ENCODE assay signal across 20 cellular contexts in genomic region chr2:88182721-88183120, GRCh38. TPM values are rescaled to one million over a fixed set of nuclear protein-coding genes. Genes with fewer than 3 reads are reported as not detected.
A peak's percentile ranks its signal among the peaks of the same experiment; 100 is the strongest.
DNase-seq lines count a peak whose midpoint lies in the region; ATAC-seq, FAIRE-seq and TF ChIP-seq lines count a peak whose summit lies in the region.
"Had no signal": no experiment of that assay in that cellular context is flagged by ENCODE, and none has a peak within 500 bp of the region (broad histone marks: within the 10 kb centered on the region; RNA-seq: fewer than 3 reads in every experiment).

No MANE protein-coding gene starts in this region.

- TF ChIP-seq EP300 in K562 (IDR thresholded peaks at IDR 0.05; ENCODE audit: low read length) = no peak

- no peak for ATAC-seq in K562
- ATAC-seq in HG02840 (IDR thresholded peaks at IDR 0.05; ENCODE audit: low FRiP score, unreplicated experiment) = no peak
- ATAC-seq: A549, HCT116 had no signal

- H3K79me2 ChIP-seq in mammary epithelial cell (ENCODE audit: insufficient read depth, low read length) = no peaks in the 10 kb centered on the region
- H3K79me2 ChIP-seq in KMS-11 (ENCODE audit: insufficient read depth, low read depth) = no peaks in the 10 kb centered on the region
- no peaks in the 10 kb centered on the region for H3K79me2 ChIP-seq in K562 (ENCODE audit: control insufficient read depth, insufficient read depth, low read length)

- POLR2A ChIA-PET in MCF 10A (lab: Yijun Ruan, JAX) = no interaction called here
- POLR2A ChIA-PET in K562 (lab: Yijun Ruan, JAX) = no interaction called here

- no peak overlapping the region for H3K4me3 Mint-ChIP-seq in MCF 10A (ENCODE audit: unreplicated experiment)
- H3K4me3 Mint-ChIP-seq: CD14-positive monocyte; CD4-positive, alpha-beta memory T cell; HFFc6 had no signal

- CTCF ChIA-PET in mammary epithelial cell (lab: Charles Lee; ENCODE audit: low non-redundant PET) (no interaction called here), MCF 10A (lab: Yijun Ruan, JAX) (interaction anchor here (0.9 to 2.5 kb wide), 4 partner anchors 9 to 273 kb away, joined by 3 to 13 read pairs (median 9); no protein-coding TSS in a partner anchor), K562 (lab: Yijun Ruan, JAX; ENCODE audit: low intra/inter-chr PET ratio) (no interaction called here)

- FAIRE-seq in K562 (lab: Jason Lieb, UNC) = no peak
- FAIRE-seq: A549 had no signal

- no peak overlapping the region for H3K4me2 ChIP-seq in mammary epithelial cell (ENCODE audit: insufficient read depth, low read depth, low read length)
- H3K4me2 ChIP-seq in KMS-11 = peak overlapping the region; percentile 45
- H3K4me2 ChIP-seq in K562 (ENCODE audit: insufficient read depth, low read length) = no peak overlapping the region
- H3K4me2 ChIP-seq: A549 had no signal

- H3K9me3 ChIP-seq in mammary epithelial cell (replicated peaks; ENCODE audit: insufficient read depth, low read length) (no peaks in the 10 kb centered on the region), K562 (replicated peaks; ENCODE audit: control insufficient read depth, insufficient read depth, low read depth, low read length) (no peaks in the 10 kb centered on the region)
- H3K9me3 ChIP-seq: A549 had no signal

- no peaks in the 10 kb centered on the region for H3K27me3 Mint-ChIP-seq in MCF 10A (ENCODE audit: insufficient read depth, unreplicated experiment)

- no TSS peak for BruUV-seq in mammary epithelial cell (replicated peaks; lab: Mats Ljungman, UMichigan)
- no TSS peak for BruUV-seq in MCF 10A (replicated peaks; lab: Mats Ljungman, UMichigan)
- no TSS peak for BruUV-seq in K562 (replicated peaks; lab: Mats Ljungman, UMichigan)

- dilution Hi-C loops in mammary epithelial cell (cut with HindIII; ENCODE audit: low sequenced_read_pairs) = no loop called here

- no peak overlapping the region for H3K9ac ChIP-seq in mammary epithelial cell (ENCODE audit: insufficient read depth, low read length)
- H3K9ac ChIP-seq in KMS-11 = no peak overlapping the region
- no peak overlapping the region for H3K9ac ChIP-seq in K562 (ENCODE audit: insufficient read depth in 1 of 2, low read depth in 2 of 2, low read length in 2 of 2)

- H2AFZ ChIP-seq in mammary epithelial cell (ENCODE audit: low read depth, low read length) = no peak overlapping the region
- no peak overlapping the region for H2AFZ ChIP-seq in KMS-11 (ENCODE audit: low read depth)
- no peak overlapping the region for H2AFZ ChIP-seq in K562 (ENCODE audit: low read depth, low read length)

- H3K9me3 Mint-ChIP-seq in MCF 10A (ENCODE audit: unreplicated experiment) = peaks cover 8% of the 10 kb centered on the region
- H3K9me3 Mint-ChIP-seq: HFFc6 had no signal

- no peak for TF ChIP-seq POLR2A in K562 (conservative IDR thresholded peaks at IDR 0.05)

- peaks cover 12% of the 10 kb centered on the region for H3K4me1 Mint-ChIP-seq in MCF 10A (ENCODE audit: insufficient read depth, unreplicated experiment)

- no peaks in the 10 kb centered on the region for H3K36me3 ChIP-seq in mammary epithelial cell (ENCODE audit: insufficient read depth, low read length)
- no peaks in the 10 kb centered on the region for H3K36me3 ChIP-seq in KMS-11 (ENCODE audit: insufficient read depth)
- H3K36me3 ChIP-seq in K562 (ENCODE audit: control insufficient read depth, insufficient read depth, low read length) = no peaks in the 10 kb centered on the region

- H3K9me1 ChIP-seq in K562 (ENCODE audit: control insufficient read depth, insufficient read depth, low read length) = no peaks in the 10 kb centered on the region

- in situ Hi-C loops in mammary epithelial cell (cut with MboI; ENCODE audit: low sequenced_read_pairs in 2 of 2) = loop anchor here (25.0 kb wide), 3 partner anchors 280 to 480 kb away; partner anchors contain the start of gene FOXI3 (in 1 of the 2)
- in situ Hi-C loops in K562 (cut with MboI) = loop anchor here (25.0 kb wide), 1 partner anchor 280 kb away; the partner anchor contains the start of gene FOXI3

- H3K27ac ChIP-seq in mammary epithelial cell (ENCODE audit: insufficient read depth, low read depth, low read length) = no peak overlapping the region
- H3K27ac ChIP-seq in KMS-11 = no peak overlapping the region
- H3K27ac ChIP-seq in K562 (ENCODE audit: extremely low read depth, low read depth, low read length) = no peak overlapping the region
- H3K27ac ChIP-seq: 22Rv1, A549 had no signal

- H4K20me1 ChIP-seq in mammary epithelial cell (ENCODE audit: insufficient read depth, low read length) (no peaks in the 10 kb centered on the region), KMS-11 (ENCODE audit: insufficient read depth) (no peaks in the 10 kb centered on the region), K562 (replicated peaks; ENCODE audit: control insufficient read depth, insufficient read depth, low read length) (peaks cover 6% of the 10 kb centered on the region)

- H3K4me3 ChIP-seq in mammary epithelial cell (replicated peaks in 1 of 3; ENCODE audit: insufficient read depth in 1 of 3, low read depth in 2 of 3, low read length in 3 of 3) (no peak overlapping the region), KMS-11 (IDR thresholded peaks at IDR 0.05; ENCODE audit: insufficient read depth, low read depth, low read length) (no peak overlapping the region), K562 (no peak overlapping the region)
- H3K4me3 ChIP-seq: A549 had no signal

- H3K4me1 ChIP-seq in mammary epithelial cell (ENCODE audit: insufficient read depth, low read length) (peaks cover 12% of the 10 kb centered on the region), KMS-11 (ENCODE audit: low read depth, poor library complexity, severe bottlenecking) (peaks cover 27% of the 10 kb centered on the region), K562 (replicated peaks in 1 of 2; ENCODE audit: control insufficient read depth in 2 of 2, insufficient read depth in 2 of 2, low read length in 2 of 2) (peaks cover 0 to 3% of the 10 kb centered on the region in 2 experiments; a peak in 1 of 5 replicates)
- H3K4me1 ChIP-seq: A549 had no signal

- DNase-seq in mammary epithelial cell (peak; percentile 16), MCF 10A (ENCODE audit: unreplicated experiment) (no peak), K562 (ENCODE audit: extremely low read depth in 1 of 4, low spot score in 3 of 4) (no peak), kidney tubule cell (ENCODE audit: low spot score) (peak; percentile 37), LoVo (ENCODE audit: low spot score) (no peak), posterior vena cava (ENCODE audit: low spot score) (no peak)
- DNase-seq: AML-193; CD4-positive, alpha-beta memory T cell; DMS79 treated with DMSO at 0.1 percent for 48 hours; GF-D8; GOT3; H7; HFFc6 had no signal

- no peak for TF ChIP-seq CTCF in mammary epithelial cell (conservative IDR thresholded peaks at IDR 0.05 in 1 of 2, IDR thresholded peaks at IDR 0.05 in 1 of 2; ENCODE audit: extremely low read depth in 1 of 2, insufficient read depth in 1 of 2, low read depth in 1 of 2, low read length in 2 of 2)
- no peak for TF ChIP-seq CTCF in MCF 10A (IDR thresholded peaks at IDR 0.05; ENCODE audit: unreplicated experiment)
- no peak for TF ChIP-seq CTCF in KMS-11 (conservative IDR thresholded peaks at IDR 0.05; ENCODE audit: low read depth, low read length)
- TF ChIP-seq CTCF in K562 (IDR thresholded peaks at IDR 0.05 in 2 of 3, conservative IDR thresholded peaks at IDR 0.05 in 1 of 3; ENCODE audit: insufficient read depth in 2 of 3, low read depth in 1 of 3, low read length in 3 of 3) = no peak

- TF ChIP-seq RAD21 in K562 (CRISPR knock-in tag; conservative IDR thresholded peaks at IDR 0.05 in 1 of 2, IDR thresholded peaks at IDR 0.05 in 1 of 2) = no peak

- no peaks in the 10 kb centered on the region for H3K27me3 ChIP-seq in mammary epithelial cell (ENCODE audit: insufficient read depth, low read length)
- no peaks in the 10 kb centered on the region for H3K27me3 ChIP-seq in KMS-11 (ENCODE audit: insufficient read depth, low read depth)
- H3K27me3 ChIP-seq in K562 (ENCODE audit: control insufficient read depth in 2 of 2, insufficient read depth in 2 of 2, low read length in 2 of 2) = peaks cover 5 to 53% of the 10 kb centered on the region in 2 experiments; a peak in 3 of 5 replicates

- H3K27ac Mint-ChIP-seq in MCF 10A (ENCODE audit: low read depth, unreplicated experiment) = no peak overlapping the region
- H3K27ac Mint-ChIP-seq: CD4-positive, alpha-beta memory T cell; HFFc6 had no signal

- intact Hi-C loops in mammary epithelial cell (cut with micrococcal nuclease) (no loop called here), MCF 10A (cut with micrococcal nuclease) (no loop called here), K562 (cut with micrococcal nuclease) (no loop called here), posterior vena cava (cut with DNase I) (no loop called here)

- peaks cover 15% of the 10 kb centered on the region for H3K36me3 Mint-ChIP-seq in MCF 10A (ENCODE audit: insufficient read depth, unreplicated experiment)
- H3K36me3 Mint-ChIP-seq: CD14-positive monocyte; CD4-positive, alpha-beta memory T cell had no signal

- WGBS in mammary epithelial cell (ENCODE audit: low coverage, missing lambda C conversion rate) = 65% methylated on average over 4 of the region's 4 CpGs
- WGBS in K562 (ENCODE audit: insufficient coverage, low coverage, missing lambda C conversion rate) = 0% methylated on average over 4 of the region's 4 CpGs

RNA-seq across cellular contexts. Expression of gene THNSL2, which starts 12.6 kb away (rescaled TPM):
- total RNA-seq in mammary epithelial cell = 10 to 100 TPM in 1 of 2 donors, 1 to 10 TPM in 1; 2.4 to 28.5 TPM
- polyA plus RNA-seq in mammary epithelial cell = 0.08 TPM
- polyA minus RNA-seq in mammary epithelial cell = not detected
- total RNA-seq in MCF 10A (2022) = 14.9 and 19.0 TPM in 2 replicates
- not detected in 2 replicates for total RNA-seq in K562 (2011; cell fraction: chromatin; rRNA removed; ENCODE audit: low replicate concordance)
- total RNA-seq in K562 (2011; cell fraction: nucleolus; rRNA removed) = not detected in 2 replicates
- total RNA-seq in K562 (2011; cell fraction: nucleoplasm; rRNA removed) = not detected in 2 replicates
- not detected in 2 replicates for total RNA-seq in K562 (2014; rRNA removed)
- total RNA-seq in K562 (2014; rRNA removed; fragmentation: Illumina TruSeq; extraction: Trizol) = not detected in 2 replicates
- total RNA-seq in K562 (2015; rRNA removed; fragmentation: Illumina TruSeq; extraction: Trizol) = not detected in 2 replicates
- 0.54 TPM in 1 of 2 replicates, not detected in the other for total RNA-seq in K562 (2021)
- polyA plus RNA-seq in K562 (2011; rRNA removed) = not detected in 2 replicates
- polyA plus RNA-seq in K562 (2011; cell fraction: cytosol; rRNA removed) = not detected in 2 replicates
- polyA plus RNA-seq in K562 (2011; cell fraction: nucleus; rRNA removed) = not detected in 2 replicates
- polyA plus RNA-seq in K562 (2012) = not detected in 2 replicates
- not detected in 2 replicates for polyA plus RNA-seq in K562 (2014; fragmentation: Illumina TruSeq; extraction: Trizol)
- not detected for polyA plus RNA-seq in K562 (2014; fragmentation: Nextera tagmentation; extraction: Ambion mirVana)
- polyA plus RNA-seq in K562 (2014; rRNA removed) = not detected in 2 replicates
- polyA minus RNA-seq in K562 (2011; rRNA and poly(A)+ RNA removed) = not detected in 2 replicates
- not detected in 2 replicates for polyA minus RNA-seq in K562 (2011; cell fraction: cytosol; rRNA and poly(A)+ RNA removed)
- not detected in 2 replicates for polyA minus RNA-seq in K562 (2011; cell fraction: nucleus; rRNA and poly(A)+ RNA removed)
- total RNA-seq in posterior vena cava = 10 to 100 TPM in 1 of 2 donors, 1 to 10 TPM in 1; 7.1 to 12.3 TPM
- total RNA-seq: HFFc6 had no signal

RNA-seq across cellular contexts. Expression of gene FABP1, which starts 54.9 kb away (rescaled TPM):
- total RNA-seq in mammary epithelial cell = not detected
- not detected for polyA plus RNA-seq in mammary epithelial cell
- polyA minus RNA-seq in mammary epithelial cell = not detected
- total RNA-seq in MCF 10A (2022) = not detected in 2 replicates
- not detected in 2 replicates for total RNA-seq in K562 (2011; cell fraction: chromatin; rRNA removed; ENCODE audit: low replicate concordance)
- total RNA-seq in K562 (2011; cell fraction: nucleolus; rRNA removed) = not detected in 2 replicates
- not detected in 2 replicates for total RNA-seq in K562 (2011; cell fraction: nucleoplasm; rRNA removed)
- not detected in 2 replicates for total RNA-seq in K562 (2014; rRNA removed)
- not detected in 2 replicates for total RNA-seq in K562 (2014; rRNA removed; fragmentation: Illumina TruSeq; extraction: Trizol)
- total RNA-seq in K562 (2015; rRNA removed; fragmentation: Illumina TruSeq; extraction: Trizol) = not detected in 2 replicates
- 0.64 and 0.98 TPM in 2 replicates for total RNA-seq in K562 (2021)
- not detected in 2 replicates for polyA plus RNA-seq in K562 (2011; rRNA removed)
- polyA plus RNA-seq in K562 (2011; cell fraction: cytosol; rRNA removed) = not detected in 2 replicates
- not detected in 2 replicates for polyA plus RNA-seq in K562 (2011; cell fraction: nucleus; rRNA removed)
- polyA plus RNA-seq in K562 (2012) = not detected in 2 replicates
- not detected in 2 replicates for polyA plus RNA-seq in K562 (2014; fragmentation: Illumina TruSeq; extraction: Trizol)
- polyA plus RNA-seq in K562 (2014; fragmentation: Nextera tagmentation; extraction: Ambion mirVana) = not detected
- polyA plus RNA-seq in K562 (2014; rRNA removed) = not detected in 2 replicates
- not detected in 2 replicates for polyA minus RNA-seq in K562 (2011; rRNA and poly(A)+ RNA removed)
- not detected in 2 replicates for polyA minus RNA-seq in K562 (2011; cell fraction: cytosol; rRNA and poly(A)+ RNA removed)
- polyA minus RNA-seq in K562 (2011; cell fraction: nucleus; rRNA and poly(A)+ RNA removed) = not detected in 2 replicates
- not detected for total RNA-seq in posterior vena cava
- total RNA-seq: CD4-positive, alpha-beta memory T cell; H7; HFFc6 had no signal
- polyA plus RNA-seq: A549; BJ; CD14-positive monocyte; CD4-positive, alpha-beta memory T cell had no signal

Comparison
In these comparisons a context has a peak if more than half of its experiments do, and no peak if none do; other contexts are left out.
1. DNase-seq: peak in mammary epithelial cell (single experiment) and kidney tubule cell (single experiment); none in MCF 10A (single experiment), K562 (0 of 4), LoVo (single experiment) and posterior vena cava (single experiment).